In genomic region chr13:76314495-76314894, GRCh38 we compare ENCODE assay signal across 18 cellular contexts.
"Had no signal": no experiment of that assay in that cellular context is flagged by ENCODE, and none has a peak within 500 bp of the region (broad histone marks: within the 10 kb centered on the region; RNA-seq: fewer than 3 reads in every experiment).

No MANE protein-coding gene starts in this region.

- H3K27me3 Mint-ChIP-seq: dendritic cell treated with granulocyte-macrophage colony-stimulating factor and Interleukin-4, amounts not matched to agents 40 ng/mL and 50 ng/mL, for 4 days; effector memory CD8-positive, alpha-beta T cell had no signal

- H3K36me3 Mint-ChIP-seq: naive thymus-derived CD4-positive, alpha-beta T cell had no signal

- H3K4me1 ChIP-seq: foreskin keratinocyte, right atrium auricular region, stomach had no signal

- H3K4me1 Mint-ChIP-seq: naive thymus-derived CD4-positive, alpha-beta T cell had no signal

- H3K9me3 ChIP-seq: ovary, right atrium auricular region, sigmoid colon, stomach, thoracic aorta, transverse colon had no signal

- H3K27ac ChIP-seq: epithelial cell of prostate, foreskin keratinocyte, ovary, right atrium auricular region, sigmoid colon, skin epidermis, stomach, thoracic aorta, transverse colon had no signal

- H3K4me3 ChIP-seq: ovary, right atrium auricular region, sigmoid colon, skin epidermis, stomach, thoracic aorta, transverse colon had no signal

- H3K9me3 Mint-ChIP-seq: dendritic cell treated with granulocyte-macrophage colony-stimulating factor and Interleukin-4, amounts not matched to agents 40 ng/mL and 50 ng/mL, for 4 days; effector memory CD8-positive, alpha-beta T cell had no signal

- DNase-seq: effector memory CD8-positive, alpha-beta T cell; foreskin keratinocyte; left colon; mammary epithelial cell; naive thymus-derived CD4-positive, alpha-beta T cell; nucleus accumbens; ovary; sigmoid colon; stimulated activated CD4-positive, alpha-beta T cell treated with anti-CD3 and anti-CD28 coated beads, Interleukin-12 subunit alpha, Interleukin-12 subunit beta, amount 100 ng/mL, for 4 hours; stimulated activated naive CD4-positive, alpha-beta T cell; stomach; substantia nigra; transverse colon had no signal

- H3K4me3 Mint-ChIP-seq: dendritic cell treated with granulocyte-macrophage colony-stimulating factor and Interleukin-4, amounts not matched to agents 40 ng/mL and 50 ng/mL, for 4 days; effector memory CD8-positive, alpha-beta T cell; naive thymus-derived CD4-positive, alpha-beta T cell had no signal

- H3K36me3 ChIP-seq: ovary, right atrium auricular region, sigmoid colon, stomach, thoracic aorta, transverse colon had no signal

- H3K27me3 ChIP-seq: foreskin keratinocyte, ovary, right atrium auricular region, sigmoid colon, stomach, transverse colon had no signal

- H3K27ac Mint-ChIP-seq: dendritic cell treated with granulocyte-macrophage colony-stimulating factor and Interleukin-4, amounts not matched to agents 40 ng/mL and 50 ng/mL, for 4 days; effector memory CD8-positive, alpha-beta T cell; naive thymus-derived CD4-positive, alpha-beta T cell had no signal
